In genomic region chr18:74695170-74695569, GRCh38 we compare ENCODE assay signal across 6 cellular contexts.
"Had no signal": no experiment of that assay in that cellular context is flagged by ENCODE, and none has a peak within 500 bp of the region (broad histone marks: within the 10 kb centered on the region; RNA-seq: fewer than 3 reads in every experiment).

No MANE protein-coding gene starts in this region.

- DNase-seq: GM23248, GOT3, H9, HCEC 1CT, IMR-90 had no signal

- H3K4me3 ChIP-seq: GM23248, K562 had no signal

- H3K27ac ChIP-seq: GM23248 had no signal

- ATAC-seq: K562 had no signal
